Comparison of ENCODE assay signal across 2 cellular contexts in genomic region chr10:121152935-121153334, GRCh38.
TF ChIP-seq lines count a peak whose summit lies in the region.

No MANE protein-coding gene starts in this region.

TF ChIP-seq in GM23338, 12 proteins besides CTCF, POLR2A, EP300 and RAD21 (continued from another document):
- TF ChIP-seq ETS1 (IDR thresholded peaks at IDR 0.05) (no peak), REST (IDR thresholded peaks at IDR 0.05; ENCODE audit: unreplicated experiment) (no peak), ZNF331 (CRISPR knock-in tag; IDR thresholded peaks at IDR 0.05; ENCODE audit: low read depth) (no peak), NANOG (IDR thresholded peaks at IDR 0.05; ENCODE audit: borderline replicate concordance) (no peak)

TF ChIP-seq in WTC11, 78 proteins besides CTCF, POLR2A, EP300 and RAD21 (continued from another document):
- TF ChIP-seq ARID4B (CRISPR knock-in tag; IDR thresholded peaks at IDR 0.05; ENCODE audit: borderline replicate concordance) = no peak
- no peak for TF ChIP-seq NFYB (CRISPR knock-in tag; conservative IDR thresholded peaks at IDR 0.05; ENCODE audit: low read depth)
- TF ChIP-seq SP1 (CRISPR knock-in tag; conservative IDR thresholded peaks at IDR 0.05) = no peak
